In genomic region chr9:115494393-115494792, GRCh38 we compare ENCODE assay signal across 17 cellular contexts.
"Had no signal": no experiment of that assay in that cellular context is flagged by ENCODE, and none has a peak within 500 bp of the region (broad histone marks: within the 10 kb centered on the region; RNA-seq: fewer than 3 reads in every experiment).

No MANE protein-coding gene starts in this region.

- H3K27ac Mint-ChIP-seq: activated CD4-positive, alpha-beta memory T cell treated with anti-CD3 and anti-CD28 coated beads for 36 hours; activated naive CD8-positive, alpha-beta T cell; memory B cell; stimulated activated naive CD8-positive, alpha-beta T cell treated with anti-CD3 and anti-CD28 coated beads, Interleukin-15, amount 100 ng/mL, for 72 hours had no signal

- H3K27ac ChIP-seq: gastrocnemius medialis, heart right ventricle, left ventricle myocardium inferior, uterus had no signal

- H3K4me1 Mint-ChIP-seq: stimulated activated naive CD8-positive, alpha-beta T cell treated with anti-CD3 and anti-CD28 coated beads, Interleukin-15, amount 100 ng/mL, for 72 hours had no signal

- DNase-seq: activated CD4-positive, alpha-beta memory T cell treated with anti-CD3 and anti-CD28 coated beads for 36 hours; activated CD4-positive, alpha-beta T cell treated with anti-CD3 and anti-CD28 coated beads for 1 hour; activated gamma-delta T cell; activated T-cell treated with anti-CD3 and anti-CD28 coated beads, Interleukin-2, amount 50 U/mL, for 4 hours; anterior cingulate cortex; gastrocnemius medialis; heart right ventricle; islet precursor cell; left ventricle myocardium inferior; stimulated activated CD4-positive, alpha-beta T cell treated with anti-CD3 and anti-CD28 coated beads, Interleukin-15, amount 100 ng/mL, for 24 hours; stimulated activated CD4-positive, alpha-beta T cell treated with anti-CD3 and anti-CD28 coated beads, Interleukin-4, amount 100 ng/mL, for 24 hours; stimulated activated naive CD8-positive, alpha-beta T cell treated with anti-CD3 and anti-CD28 coated beads, Interleukin-15, amount 100 ng/mL, for 72 hours; T-helper 2 cell; uterus had no signal

- H3K36me3 Mint-ChIP-seq: activated CD4-positive, alpha-beta memory T cell treated with anti-CD3 and anti-CD28 coated beads for 36 hours; activated naive CD8-positive, alpha-beta T cell; memory B cell had no signal

- FAIRE-seq: endothelial cell of umbilical vein had no signal

- H3K9me3 Mint-ChIP-seq: activated CD4-positive, alpha-beta memory T cell treated with anti-CD3 and anti-CD28 coated beads for 36 hours; activated T-cell treated with anti-CD3 and anti-CD28 coated beads, Interleukin-2, amount 50 U/mL, for 4 hours; memory B cell; stimulated activated naive CD8-positive, alpha-beta T cell treated with anti-CD3 and anti-CD28 coated beads, Interleukin-15, amount 100 ng/mL, for 72 hours had no signal

- H3K4me3 Mint-ChIP-seq: activated CD4-positive, alpha-beta memory T cell treated with anti-CD3 and anti-CD28 coated beads for 36 hours; activated naive CD8-positive, alpha-beta T cell; activated T-cell treated with anti-CD3 and anti-CD28 coated beads, Interleukin-2, amount 50 U/mL, for 4 hours; memory B cell; stimulated activated naive CD8-positive, alpha-beta T cell treated with anti-CD3 and anti-CD28 coated beads, Interleukin-15, amount 100 ng/mL, for 72 hours had no signal

- ATAC-seq: activated T-cell treated with anti-CD3 and anti-CD28 coated beads, Interleukin-2, amount 50 U/mL, for 4 hours; gastrocnemius medialis; heart right ventricle; stimulated activated naive CD8-positive, alpha-beta T cell treated with anti-CD3 and anti-CD28 coated beads, Interleukin-15, amount 100 ng/mL, for 72 hours had no signal
